Comparison of ENCODE assay signal across 1 cellular context in the genomic region with DNA sequence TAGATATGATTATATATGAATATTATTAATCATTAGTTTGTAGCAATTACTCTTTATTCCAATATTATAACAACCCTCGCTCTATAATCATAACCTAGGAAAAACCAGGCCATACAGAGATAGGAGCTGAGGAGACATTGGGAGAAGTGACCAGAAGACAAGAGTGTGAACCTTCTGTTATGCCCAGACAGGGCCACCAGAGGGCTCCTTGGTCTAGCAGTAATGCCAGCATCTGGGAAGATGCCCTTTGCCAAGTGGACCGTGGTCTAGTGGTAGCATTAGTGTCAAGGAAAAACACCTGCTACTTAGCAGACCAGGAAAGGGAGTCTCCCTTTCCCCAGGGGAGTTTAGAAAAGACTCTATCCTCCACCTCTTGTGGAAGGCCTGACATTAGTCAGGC.
TF ChIP-seq lines count a peak whose summit lies in the region.

No MANE protein-coding gene starts in this region.

TF ChIP-seq in IMR-90, 13 proteins besides CTCF, POLR2A, EP300 and RAD21:
- peak; percentile 46 for TF ChIP-seq SMC3 (IDR thresholded peaks at IDR 0.05; ENCODE audit: low read depth, low read length)
TF ChIP-seq in IMR-90: peak in this region for 1; not testable (repeated sequence) for 12.
